17 cellular contexts compared by ENCODE assay signal in the genomic region with DNA sequence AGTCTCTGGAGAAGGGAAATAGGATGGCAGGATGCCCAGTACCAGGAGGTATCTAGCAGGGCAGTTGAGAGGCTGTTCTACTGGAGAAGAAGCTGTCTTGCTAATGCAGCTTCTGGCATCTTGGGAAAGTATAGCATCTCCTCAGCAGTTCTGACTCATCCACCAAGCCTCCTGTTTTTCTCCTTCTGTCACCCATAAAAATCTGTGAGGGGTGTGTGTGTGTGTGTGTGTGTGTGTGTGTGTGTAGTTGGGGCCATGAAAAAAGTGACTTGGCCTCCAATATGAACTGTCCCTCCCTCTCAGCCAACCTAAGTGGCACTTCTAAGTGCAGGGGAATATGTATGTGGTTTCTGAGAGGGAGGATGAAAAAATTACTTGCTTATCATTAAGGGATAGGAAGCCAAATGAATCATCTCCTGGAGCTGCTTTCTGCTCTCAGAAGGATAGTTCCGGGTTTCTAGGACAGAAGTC.
DNase-seq lines count a peak whose midpoint lies in the region; ATAC-seq and TF ChIP-seq lines count a peak whose summit lies in the region.
"Had no signal": no experiment of that assay in that cellular context is flagged by ENCODE, and none has a peak within 500 bp of the region (broad histone marks: within the 10 kb centered on the region; RNA-seq: fewer than 3 reads in every experiment).

No MANE protein-coding gene starts in this region.

- no peak overlapping the region for H3K27ac Mint-ChIP-seq in activated naive CD4-positive, alpha-beta T cell treated with anti-CD3 and anti-CD28 coated beads, Interleukin-2, amount 10 ng/mL, durations not matched to agents 7 days and 5 days
- H3K27ac Mint-ChIP-seq: progenitor cell of endocrine pancreas; stimulated activated naive CD8-positive, alpha-beta T cell treated with anti-CD3 and anti-CD28 coated beads, Interleukin-15, Interleukin-2, amounts not matched to agents 100 ng/mL and 50 ng/mL, for 24 hours had no signal

- no peaks in the 10 kb centered on the region for H3K4me1 ChIP-seq in left lung
- H3K4me1 ChIP-seq in sigmoid colon, result no peaks in the 10 kb centered on the region

- TF ChIP-seq POLR2A in sigmoid colon (IDR thresholded peaks at IDR 0.05), result no peak

- TF ChIP-seq CTCF in choroid plexus epithelial cell (conservative IDR thresholded peaks at IDR 0.05; ENCODE audit: low read depth, low read length) (no peak), left lung (IDR thresholded peaks at IDR 0.05) (no peak), sigmoid colon (IDR thresholded peaks at IDR 0.05) (no peak)

- H3K9me3 Mint-ChIP-seq in activated naive CD4-positive, alpha-beta T cell treated with anti-CD3 and anti-CD28 coated beads, Interleukin-2, amount 10 ng/mL, durations not matched to agents 7 days and 5 days, result peaks cover 1% of the 10 kb centered on the region
- H3K9me3 Mint-ChIP-seq: stimulated activated naive CD8-positive, alpha-beta T cell treated with anti-CD3 and anti-CD28 coated beads, Interleukin-15, Interleukin-2, amounts not matched to agents 100 ng/mL and 50 ng/mL, for 24 hours had no signal

- no peak overlapping the region for H3K4me3 Mint-ChIP-seq in activated naive CD4-positive, alpha-beta T cell treated with anti-CD3 and anti-CD28 coated beads, Interleukin-2, amount 10 ng/mL, durations not matched to agents 7 days and 5 days
- H3K4me3 Mint-ChIP-seq: stimulated activated naive CD8-positive, alpha-beta T cell treated with anti-CD3 and anti-CD28 coated beads, Interleukin-15, Interleukin-2, amounts not matched to agents 100 ng/mL and 50 ng/mL, for 24 hours had no signal

- H3K27me3 Mint-ChIP-seq in activated naive CD4-positive, alpha-beta T cell treated with anti-CD3 and anti-CD28 coated beads, Interleukin-2, amount 10 ng/mL, durations not matched to agents 7 days and 5 days, result no peaks in the 10 kb centered on the region
- H3K27me3 Mint-ChIP-seq: progenitor cell of endocrine pancreas; stimulated activated naive CD8-positive, alpha-beta T cell treated with anti-CD3 and anti-CD28 coated beads, Interleukin-15, Interleukin-2, amounts not matched to agents 100 ng/mL and 50 ng/mL, for 24 hours had no signal

- no peak overlapping the region for H3K27ac ChIP-seq in left lung
- no peak overlapping the region for H3K27ac ChIP-seq in sigmoid colon
- H3K27ac ChIP-seq: epithelial cell of prostate, GM23248, VCaP had no signal

- DNase-seq in AG08396 (ENCODE audit: low spot score) (peak; percentile 9), HT1080 (ENCODE audit: low read depth) (peak; percentile 88), choroid plexus epithelial cell (ENCODE audit: low read depth) (peak; percentile 79), left lung (no peak), sigmoid colon (no peak)
- no peak for DNase-seq in activated naive CD4-positive, alpha-beta T cell treated with anti-CD3 and anti-CD28 coated beads, Interleukin-2, amount 10 ng/mL, durations not matched to agents 7 days and 5 days
- DNase-seq: GM23248, MV-4-11, NCI-H2081 treated with DMSO at 0.1 percent for 48 hours, NCI-H526 treated with DMSO at 0.1 percent for 48 hours had no signal

- no peaks in the 10 kb centered on the region for H3K36me3 Mint-ChIP-seq in activated naive CD4-positive, alpha-beta T cell treated with anti-CD3 and anti-CD28 coated beads, Interleukin-2, amount 10 ng/mL, durations not matched to agents 7 days and 5 days

- H3K9me3 ChIP-seq in left lung, result peaks cover 0 to 1% of the 10 kb centered on the region in 2 donors
- no peaks in the 10 kb centered on the region for H3K9me3 ChIP-seq in sigmoid colon

- H3K27me3 ChIP-seq in left lung (no peaks in the 10 kb centered on the region), sigmoid colon (no peaks in the 10 kb centered on the region)

- ATAC-seq in left lung, result peak; percentile 53
- ATAC-seq in GM19023 (IDR thresholded peaks at IDR 0.05; ENCODE audit: unreplicated experiment), result no peak
- ATAC-seq in HG03108 (IDR thresholded peaks at IDR 0.05; ENCODE audit: unreplicated experiment), result no peak
- ATAC-seq: left lobe of liver had no signal

- no peak overlapping the region for H3K4me3 ChIP-seq in choroid plexus epithelial cell (ENCODE audit: low read depth, low read length)
- H3K4me3 ChIP-seq in left lung, result no peak overlapping the region
- no peak overlapping the region for H3K4me3 ChIP-seq in sigmoid colon
- H3K4me3 ChIP-seq: GM23248 had no signal

- CTCF ChIA-PET in activated naive CD4-positive, alpha-beta T cell treated with anti-CD3 and anti-CD28 coated beads, Interleukin-2, amount 10 ng/mL, durations not matched to agents 7 days and 5 days (lab: Charles Lee), result no interaction called here

- no peaks in the 10 kb centered on the region for H3K36me3 ChIP-seq in left lung
- no peaks in the 10 kb centered on the region for H3K36me3 ChIP-seq in sigmoid colon

- no peaks in the 10 kb centered on the region for H3K4me1 Mint-ChIP-seq in activated naive CD4-positive, alpha-beta T cell treated with anti-CD3 and anti-CD28 coated beads, Interleukin-2, amount 10 ng/mL, durations not matched to agents 7 days and 5 days

- intact Hi-C loops in left lung (cut with DNase I) (no loop called here), sigmoid colon (cut with DNase I) (no loop called here)

- 43 to 69% methylated on average over 1 of the region's 1 CpG for WGBS in sigmoid colon, 2 donors

- TF ChIP-seq EP300 in sigmoid colon (IDR thresholded peaks at IDR 0.05), result no peak

Comparison
In these comparisons a context has a peak if more than half of its experiments do, and no peak if none do; other contexts are left out.
1. DNase-seq: peak in AG08396 (single experiment), HT1080 (single experiment) and choroid plexus epithelial cell (single experiment); none in left lung (0 of 2), sigmoid colon (single experiment) and activated naive CD4-positive, alpha-beta T cell treated with anti-CD3 and anti-CD28 coated beads, Interleukin-2, amount 10 ng/mL, durations not matched to agents 7 days and 5 days (single experiment).